ENCODE assay signal across 16 cellular contexts in genomic region chr3:99952306-99952705, GRCh38.
A peak's percentile ranks its signal among the peaks of the same experiment; 100 is the strongest.
DNase-seq lines count a peak whose midpoint lies in the region; ATAC-seq and TF ChIP-seq lines count a peak whose summit lies in the region.
"Had no signal": no experiment of that assay in that cellular context is flagged by ENCODE, and none has a peak within 500 bp of the region (broad histone marks: within the 10 kb centered on the region; RNA-seq: fewer than 3 reads in every experiment).

No MANE protein-coding gene starts in this region.

- no peak overlapping the region for H3K27ac Mint-ChIP-seq in CD8-positive, alpha-beta memory T cell
- H3K27ac Mint-ChIP-seq: activated naive CD4-positive, alpha-beta T cell treated with anti-CD3 and anti-CD28 coated beads, Interleukin-2, amount 50 U/mL, for 24 hours; T-helper 1 cell treated with Interleukin-12 subunit alpha and Interleukin-12 subunit beta and Interleukin-4 antibody, amounts not matched to agents 30 μg/mL and 1 μg/mL, for 36 hours had no signal

- no peak overlapping the region for H2AK5ac ChIP-seq in IMR-90 (ENCODE audit: low read depth, low read length)
- no peak overlapping the region for H2AK5ac ChIP-seq in mesenchymal stem cell (ENCODE audit: low read length, severe bottlenecking)

- no peaks in the 10 kb centered on the region for H3K27me3 ChIP-seq in IMR-90 (ENCODE audit: control insufficient read depth, insufficient read depth, low read length)
- H3K27me3 ChIP-seq in brain microvascular endothelial cell (replicated peaks), result no peaks in the 10 kb centered on the region
- H3K27me3 ChIP-seq in mesenchymal stem cell (ENCODE audit: control insufficient read depth in 1 of 2, insufficient read depth in 1 of 2, low read length in 2 of 2), result no peaks in the 10 kb centered on the region
- no peaks in the 10 kb centered on the region for H3K27me3 ChIP-seq in CD8-positive, alpha-beta memory T cell (ENCODE audit: insufficient read depth, low read length, poor library complexity, severe bottlenecking)
- no peaks in the 10 kb centered on the region for H3K27me3 ChIP-seq in lower lobe of right lung (ENCODE audit: low read depth)
- no peaks in the 10 kb centered on the region for H3K27me3 ChIP-seq in adrenal gland

- TF ChIP-seq CTCF in IMR-90 (conservative IDR thresholded peaks at IDR 0.05; ENCODE audit: low read depth, low read length), result no peak
- no peak for TF ChIP-seq CTCF in brain microvascular endothelial cell (IDR thresholded peaks at IDR 0.05; ENCODE audit: low read depth, low read length, missing control alignments)
- TF ChIP-seq CTCF in lower lobe of right lung (IDR thresholded peaks at IDR 0.05), result no peak
- TF ChIP-seq CTCF in adrenal gland (IDR thresholded peaks at IDR 0.05), result no peak

- no peak for TF ChIP-seq POLR2A in IMR-90 (IDR thresholded peaks at IDR 0.05; ENCODE audit: low read depth, low read length)
- no peak for TF ChIP-seq POLR2A in GM18505 (IDR thresholded peaks at IDR 0.05; ENCODE audit: borderline replicate concordance, extremely low read depth, insufficient read depth, insufficient read length)
- no peak for TF ChIP-seq POLR2A in adrenal gland (IDR thresholded peaks at IDR 0.05)

- no peak overlapping the region for H3K23ac ChIP-seq in IMR-90 (ENCODE audit: low read depth, low read length)
- H3K23ac ChIP-seq in mesenchymal stem cell (ENCODE audit: low read length in 2 of 2), result no peak overlapping the region

- TF ChIP-seq RAD21 in IMR-90 (IDR thresholded peaks at IDR 0.05; ENCODE audit: low read length), result no peak

- H2BK5ac ChIP-seq in IMR-90 (ENCODE audit: low read depth, low read length, poor library complexity, severe bottlenecking) (peak overlapping the region; percentile 97), mesenchymal stem cell (ENCODE audit: low read depth, low read length, poor library complexity, severe bottlenecking) (no peak overlapping the region)

- H2AFZ ChIP-seq in IMR-90 (replicated peaks; ENCODE audit: low read length, poor library complexity) (no peak overlapping the region), mesenchymal stem cell (ENCODE audit: low read depth, low read length) (no peak overlapping the region)

- H3K9me3 ChIP-seq in IMR-90 (ENCODE audit: control insufficient read depth, insufficient read depth, low read length) (no peaks in the 10 kb centered on the region), mesenchymal stem cell (ENCODE audit: control insufficient read depth, low read length) (no peaks in the 10 kb centered on the region), lower lobe of right lung (no peaks in the 10 kb centered on the region), adrenal gland (replicated peaks in 1 of 3) (no peaks in the 10 kb centered on the region)
- H3K9me3 ChIP-seq in CD8-positive, alpha-beta memory T cell (ENCODE audit: low read length), result no peaks in the 10 kb centered on the region

- no peaks in the 10 kb centered on the region for H3K9me3 Mint-ChIP-seq in CD8-positive, alpha-beta memory T cell
- H3K9me3 Mint-ChIP-seq: activated naive CD4-positive, alpha-beta T cell treated with anti-CD3 and anti-CD28 coated beads, Interleukin-2, amount 50 U/mL, for 24 hours; T-helper 1 cell treated with Interleukin-12 subunit alpha and Interleukin-12 subunit beta and Interleukin-4 antibody, amounts not matched to agents 30 μg/mL and 1 μg/mL, for 36 hours had no signal

- H2BK12ac ChIP-seq in mesenchymal stem cell (ENCODE audit: low read length in 2 of 2), result no peak overlapping the region

- no peaks in the 10 kb centered on the region for H3K4me1 Mint-ChIP-seq in CD8-positive, alpha-beta memory T cell
- H3K4me1 Mint-ChIP-seq: activated naive CD4-positive, alpha-beta T cell treated with anti-CD3 and anti-CD28 coated beads, Interleukin-2, amount 50 U/mL, for 24 hours had no signal

- H3K14ac ChIP-seq in IMR-90 (replicated peaks; ENCODE audit: low read depth, low read length) (no peak overlapping the region), mesenchymal stem cell (ENCODE audit: low read length in 2 of 2) (no peak overlapping the region)

- POLR2A ChIA-PET in IMR-90 (lab: Charles Lee; ENCODE audit: unreplicated experiment), result no interaction called here
- POLR2A ChIA-PET in CD8-positive, alpha-beta memory T cell (lab: Charles Lee), result no interaction called here

- H2BK20ac ChIP-seq in IMR-90 (ENCODE audit: low read depth, low read length), result 0 out of 2 replicates have a peak overlapping the region, but pooled peaks have one; percentile 9

- H2AK9ac ChIP-seq in IMR-90 (replicated peaks; ENCODE audit: low read depth, low read length, poor library complexity), result no peak overlapping the region

- H3K79me1 ChIP-seq in IMR-90 (ENCODE audit: low read depth in 1 of 2, low read length in 2 of 2), result peaks cover 10 to 27% of the 10 kb centered on the region in 2 experiments; a peak in 3 of 4 replicates
- peaks cover 8% of the 10 kb centered on the region for H3K79me1 ChIP-seq in mesenchymal stem cell (replicated peaks; ENCODE audit: low read length, poor library complexity, severe bottlenecking)

- in situ Hi-C loops in IMR-90 (cut with MboI; ENCODE audit: low sequenced_read_pairs), result loop anchor here (25.0 kb wide), 1 partner anchor 110 kb away; no protein-coding TSS in a partner anchor
- in situ Hi-C loops in brain microvascular endothelial cell (cut with HindIII; ENCODE audit: low pct_ligation_motif_present, low sequenced_read_pairs), result no loop called here

- H3K4me1 ChIP-seq in IMR-90 (ENCODE audit: control insufficient read depth, insufficient read depth, low read length) (peaks cover 12% of the 10 kb centered on the region), mesenchymal stem cell (ENCODE audit: control insufficient read depth, insufficient read depth, low read depth, low read length) (peaks cover 5% of the 10 kb centered on the region), lower lobe of right lung (peaks cover 10% of the 10 kb centered on the region), adrenal gland (replicated peaks in 1 of 2) (peaks cover 10 to 24% of the 10 kb centered on the region in 2 donors)
- no peaks in the 10 kb centered on the region for H3K4me1 ChIP-seq in CD8-positive, alpha-beta memory T cell (ENCODE audit: insufficient read depth, low read length)

- H3K9me1 ChIP-seq in IMR-90 (ENCODE audit: insufficient read depth, low read length), result peaks cover 18% of the 10 kb centered on the region

- H3K36me3 ChIP-seq in IMR-90 (ENCODE audit: control insufficient read depth, insufficient read depth, low read length), result no peaks in the 10 kb centered on the region
- no peaks in the 10 kb centered on the region for H3K36me3 ChIP-seq in brain microvascular endothelial cell (replicated peaks)
- no peaks in the 10 kb centered on the region for H3K36me3 ChIP-seq in mesenchymal stem cell (ENCODE audit: control insufficient read depth in 1 of 2, insufficient read depth in 2 of 2, low read depth in 1 of 2, low read length in 2 of 2)
- no peaks in the 10 kb centered on the region for H3K36me3 ChIP-seq in CD8-positive, alpha-beta memory T cell (ENCODE audit: insufficient read depth, low read length)
- H3K36me3 ChIP-seq in lower lobe of right lung, result no peaks in the 10 kb centered on the region
- no peaks in the 10 kb centered on the region for H3K36me3 ChIP-seq in adrenal gland (replicated peaks in 1 of 2)

- dilution Hi-C loops in IMR-90 (cut with HindIII; ENCODE audit: low sequenced_read_pairs, unreplicated experiment), result no loop called here

- peak overlapping the region in 1 of 2 experiments; percentile 36; a peak in 1 of 4 replicates for H4K8ac ChIP-seq in IMR-90 (ENCODE audit: low read depth in 2 of 2, low read length in 2 of 2)
- no peak overlapping the region for H4K8ac ChIP-seq in mesenchymal stem cell (ENCODE audit: low read length)

- H3K18ac ChIP-seq in IMR-90 (ENCODE audit: low read depth, low read length) (no peak overlapping the region), mesenchymal stem cell (ENCODE audit: low read depth in 1 of 2, low read length in 2 of 2) (no peak overlapping the region)

- CTCF ChIA-PET in IMR-90 (lab: Yijun Ruan, JAX), result interaction anchor here (0.5 kb wide), 1 partner anchor 1189 kb away, joined by 4 read pairs; no protein-coding TSS in a partner anchor
- CTCF ChIA-PET in CD8-positive, alpha-beta memory T cell (lab: Charles Lee), result no interaction called here

- peak overlapping the region; percentile 48; the same call in 1 of the 2 replicates for H3K56ac ChIP-seq in IMR-90 (ENCODE audit: extremely low read depth, insufficient read depth, low read length)

- no peaks in the 10 kb centered on the region for H3K27me3 Mint-ChIP-seq in CD8-positive, alpha-beta memory T cell
- H3K27me3 Mint-ChIP-seq: activated naive CD4-positive, alpha-beta T cell treated with anti-CD3 and anti-CD28 coated beads, Interleukin-2, amount 50 U/mL, for 24 hours had no signal

- intact Hi-C loops in IMR-90 (cut with micrococcal nuclease), result loop anchor here (5.0 kb wide), 2 partner anchors 50 to 90 kb away; no protein-coding TSS in a partner anchor
- intact Hi-C loops in lower lobe of right lung (cut with DNase I), result no loop called here
- intact Hi-C loops in adrenal gland (cut with DNase I), result no loop called here

- no peak overlapping the region for H3K4me3 Mint-ChIP-seq in CD8-positive, alpha-beta memory T cell
- H3K4me3 Mint-ChIP-seq: activated naive CD4-positive, alpha-beta T cell treated with anti-CD3 and anti-CD28 coated beads, Interleukin-2, amount 50 U/mL, for 24 hours; T-helper 1 cell treated with Interleukin-12 subunit alpha and Interleukin-12 subunit beta and Interleukin-4 antibody, amounts not matched to agents 30 μg/mL and 1 μg/mL, for 36 hours had no signal

- no peak overlapping the region for H4K5ac ChIP-seq in IMR-90 (ENCODE audit: low read depth, low read length)

- DNase-seq in AG08396 (ENCODE audit: low spot score) (peak; percentile 32), IMR-90 (peak; percentile 86), brain microvascular endothelial cell (peak; percentile 60), mesenchymal stem cell (peak; percentile 63), lower lobe of right lung (no peak), adrenal gland (no peak)
- DNase-seq in CD8-positive, alpha-beta memory T cell, result no peak
- DNase-seq: Calu3; cerebellar nuclear complex; head of caudate nucleus; retina; RPMI8226; stimulated activated CD4-positive, alpha-beta T cell treated with anti-CD3 and anti-CD28 coated beads, Interleukin-2, amount 100 ng/mL, for 24 hours had no signal

- BruUV-seq in IMR-90 (replicated peaks; lab: Mats Ljungman, UMichigan), result no TSS peak

- WGBS in IMR-90 (ENCODE audit: extremely low coverage in 2 of 2, insufficient read length in 1 of 2), 2 experiments, result no CpG with 5 or more reads among the region's 1 CpG
- WGBS in mesenchymal stem cell, result 0% methylated on average over 1 of the region's 1 CpG
- WGBS in adrenal gland, 4 donors, result 94 to 97% (median 96%) methylated on average over 1 of the region's 1 CpG

- peak overlapping the region; percentile 23; the same call in 1 of the 2 replicates for H2BK120ac ChIP-seq in IMR-90 (ENCODE audit: low read depth, low read length)
- no peak overlapping the region for H2BK120ac ChIP-seq in mesenchymal stem cell (ENCODE audit: low read depth, low read length)

- no peak overlapping the region for H4K91ac ChIP-seq in IMR-90 (ENCODE audit: insufficient read depth, low read depth, low read length)
- no peak overlapping the region for H4K91ac ChIP-seq in mesenchymal stem cell (ENCODE audit: low read length)

- no peak overlapping the region for H3K4me3 ChIP-seq in IMR-90 (ENCODE audit: insufficient read depth, low read depth, low read length)
- H3K4me3 ChIP-seq in brain microvascular endothelial cell (ENCODE audit: low read depth, low read length), result no peak overlapping the region
- no peak overlapping the region for H3K4me3 ChIP-seq in mesenchymal stem cell (ENCODE audit: insufficient read depth in 1 of 2, low read depth in 1 of 2, low read length in 2 of 2)
- no peak overlapping the region for H3K4me3 ChIP-seq in CD8-positive, alpha-beta memory T cell (ENCODE audit: low read length)
- H3K4me3 ChIP-seq in lower lobe of right lung, result no peak overlapping the region
- H3K4me3 ChIP-seq in adrenal gland, result no peak overlapping the region

- H3K4me2 ChIP-seq in IMR-90 (ENCODE audit: low read depth, low read length), result peak overlapping the region; percentile 27; the same call in 1 of the 2 replicates
- no peak overlapping the region for H3K4me2 ChIP-seq in mesenchymal stem cell (ENCODE audit: low read length, poor library complexity, severe bottlenecking)

- peaks cover 0 to 1% (median 0%) of the 10 kb centered on the region in 3 donors for H3K36me3 Mint-ChIP-seq in CD8-positive, alpha-beta memory T cell
- H3K36me3 Mint-ChIP-seq: activated naive CD4-positive, alpha-beta T cell treated with anti-CD3 and anti-CD28 coated beads, Interleukin-2, amount 50 U/mL, for 24 hours had no signal

- H2BK15ac ChIP-seq in IMR-90 (ENCODE audit: low read depth, low read length), result no peak overlapping the region
- H2BK15ac ChIP-seq in mesenchymal stem cell (ENCODE audit: low read depth, poor library complexity, severe bottlenecking), result no peak overlapping the region

- ATAC-seq in IMR-90 (ENCODE audit: low read depth), result peak; percentile 83
- no peak for ATAC-seq in GM18505 (IDR thresholded peaks at IDR 0.05; ENCODE audit: unreplicated experiment)
- no peak for ATAC-seq in lower lobe of right lung

- H3K9ac ChIP-seq in IMR-90 (ENCODE audit: low read depth, low read length), result no peak overlapping the region
- no peak overlapping the region for H3K9ac ChIP-seq in mesenchymal stem cell (ENCODE audit: low read length)

- H3K4ac ChIP-seq in IMR-90 (ENCODE audit: low read depth, low read length) (peak overlapping the region; percentile 58; the same call in 1 of the 2 replicates), mesenchymal stem cell (ENCODE audit: low read depth in 1 of 2, low read length in 2 of 2) (no peak overlapping the region)

- H3K27ac ChIP-seq in IMR-90 (ENCODE audit: insufficient read depth, low read length) (peak overlapping the region; percentile 66; the same call in 1 of the 2 replicates), brain microvascular endothelial cell (no peak overlapping the region), mesenchymal stem cell (ENCODE audit: low read length, poor library complexity, severe bottlenecking) (peak overlapping the region; percentile 97), lower lobe of right lung (no peak overlapping the region), adrenal gland (no peak overlapping the region)
- no peak overlapping the region for H3K27ac ChIP-seq in CD8-positive, alpha-beta memory T cell (ENCODE audit: low read depth, low read length)

- H4K20me1 ChIP-seq in IMR-90 (ENCODE audit: insufficient read depth, low read length), result no peaks in the 10 kb centered on the region

Comparison
In these comparisons a context has a peak if more than half of its experiments do, and no peak if none do; other contexts are left out.
1. DNase-seq: peak in AG08396 (single experiment), IMR-90 (single experiment), brain microvascular endothelial cell (single experiment) and mesenchymal stem cell (single experiment); none in CD8-positive, alpha-beta memory T cell (0 of 5), lower lobe of right lung (single experiment) and adrenal gland (0 of 7).
2. H3K27ac ChIP-seq: peak in IMR-90 (single experiment) and mesenchymal stem cell (single experiment); none in brain microvascular endothelial cell (single experiment), CD8-positive, alpha-beta memory T cell (single experiment), lower lobe of right lung (single experiment) and adrenal gland (0 of 5).